ENCODE assay signal across 9 cellular contexts in the genomic region with DNA sequence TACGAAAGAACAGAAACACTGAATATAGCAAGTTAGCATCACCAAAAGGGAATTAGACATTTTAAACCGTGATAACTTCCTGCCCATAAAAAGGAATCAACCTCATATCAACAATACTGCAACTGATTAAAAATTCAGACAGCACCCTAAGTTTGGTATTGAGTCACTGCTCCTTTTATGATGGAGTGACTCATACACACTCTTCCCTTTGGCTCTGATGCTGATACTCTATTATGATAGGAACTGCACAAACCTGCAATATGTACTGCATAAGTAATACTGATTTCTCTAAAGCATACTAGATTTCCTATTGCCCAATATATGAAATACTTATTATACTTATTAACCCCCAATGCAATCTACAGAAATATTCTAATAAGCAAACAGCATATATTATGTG.
DNase-seq lines count a peak whose midpoint lies in the region; ATAC-seq and TF ChIP-seq lines count a peak whose summit lies in the region.
"Had no signal": no experiment of that assay in that cellular context is flagged by ENCODE, and none has a peak within 500 bp of the region (broad histone marks: within the 10 kb centered on the region; RNA-seq: fewer than 3 reads in every experiment).

No MANE protein-coding gene starts in this region.

- peaks cover 0 to 3% of the 10 kb centered on the region in 2 experiments for H3K36me3 ChIP-seq in SK-N-SH (replicated peaks in 1 of 2; ENCODE audit: control insufficient read depth in 1 of 2, insufficient read depth in 2 of 2, low read length in 1 of 2)
- H3K36me3 ChIP-seq: neural progenitor cell had no signal

- peak overlapping the region; percentile 14; the same call in 1 of the 2 replicates for H3K4me2 ChIP-seq in SK-N-SH
- H3K4me2 ChIP-seq: neural progenitor cell had no signal

- H3K9me3 ChIP-seq in SK-N-SH = no peaks in the 10 kb centered on the region

- no peaks in the 10 kb centered on the region for H3K27me3 ChIP-seq in SK-N-SH (ENCODE audit: insufficient read depth)
- H3K27me3 ChIP-seq: neural progenitor cell had no signal

- H3F3A ChIP-seq in SK-N-SH (replicated peaks; ENCODE audit: insufficient read depth) = peaks cover 26% of the 10 kb centered on the region

- no peak for DNase-seq in activated T-cell treated with anti-CD3 and anti-CD28 coated beads, Interleukin-2, amount 50 U/mL, for 72 hours
- no peak for DNase-seq in activated T-cell treated with anti-CD3 and anti-CD28 coated beads for 4 hours
- DNase-seq in SK-N-SH = no peak
- peak; percentile 38 for DNase-seq in fibroblast of the conjunctiva (ENCODE audit: low read depth)
- DNase-seq in stimulated activated naive CD8-positive, alpha-beta T cell treated with anti-CD3 and anti-CD28 coated beads, Interleukin-15, Interleukin-2, amounts not matched to agents 100 U/mL and 50 U/mL, for 24 hours = no peak
- DNase-seq in NCI-H1092 (lab: John Stamatoyannopoulos, UW) = no peak
- no peak for DNase-seq in cerebellar nuclear complex (lab: John Stamatoyannopoulos, UW)
- no peak for DNase-seq in NCI-H524 treated with DMSO at 0.1 percent for 48 hours (lab: John Stamatoyannopoulos, UW)

- CTCF ChIA-PET in SK-N-SH (lab: Yijun Ruan, JAX) = no interaction called here

- H3K36me3 Mint-ChIP-seq in activated T-cell treated with anti-CD3 and anti-CD28 coated beads, Interleukin-2, amount 50 U/mL, for 72 hours (ENCODE audit: insufficient read depth in 2 of 2) = no peaks in the 10 kb centered on the region

- POLR2A ChIA-PET in SK-N-SH (lab: Yijun Ruan, JAX) = no interaction called here

- peak in 1 of 2 experiments; percentile 52; a peak in 1 of 4 replicates for TF ChIP-seq EP300 in SK-N-SH (IDR thresholded peaks at IDR 0.05; ENCODE audit: borderline replicate concordance in 1 of 2, low read depth in 1 of 2, low read length in 1 of 2)

- TF ChIP-seq CTCF in SK-N-SH (IDR thresholded peaks at IDR 0.05) = no peak

- peak; percentile 83 to 93 for ATAC-seq in activated T-cell treated with anti-CD3 and anti-CD28 coated beads, Interleukin-2, amount 50 U/mL, for 72 hours (replicated peaks in 1 of 2)
- ATAC-seq in stimulated activated naive CD8-positive, alpha-beta T cell treated with anti-CD3 and anti-CD28 coated beads, Interleukin-15, Interleukin-2, amounts not matched to agents 100 U/mL and 50 U/mL, for 24 hours = peak; percentile 59

- H3K4me3 Mint-ChIP-seq in activated T-cell treated with anti-CD3 and anti-CD28 coated beads, Interleukin-2, amount 50 U/mL, for 72 hours = no peak overlapping the region
- H3K4me3 Mint-ChIP-seq: neural progenitor cell had no signal

- no peak overlapping the region for H3K9ac ChIP-seq in SK-N-SH
- H3K9ac ChIP-seq: neural progenitor cell had no signal

- H3K4me1 ChIP-seq in SK-N-SH (ENCODE audit: control insufficient read depth in 1 of 2, insufficient read depth in 2 of 2, low read depth in 1 of 2, low read length in 1 of 2) = peaks cover 0 to 38% of the 10 kb centered on the region in 2 experiments; a peak in 1 of 4 replicates

- H3K27me3 Mint-ChIP-seq in activated T-cell treated with anti-CD3 and anti-CD28 coated beads, Interleukin-2, amount 50 U/mL, for 72 hours (ENCODE audit: low read depth) = no peaks in the 10 kb centered on the region

- 41% methylated on average over 2 of the region's 2 CpGs for WGBS in SK-N-SH (ENCODE audit: low lambda C conversion rate)

- no peak for TF ChIP-seq RAD21 in SK-N-SH (IDR thresholded peaks at IDR 0.05; ENCODE audit: low read length)

- H3K27ac ChIP-seq in SK-N-SH (ENCODE audit: low read depth in 2 of 2, low read length in 1 of 2) = peak overlapping the region in 1 of 2 experiments; percentile 46; a peak in 2 of 4 replicates
- H3K27ac ChIP-seq: neural progenitor cell had no signal

- H3K9me3 Mint-ChIP-seq in activated T-cell treated with anti-CD3 and anti-CD28 coated beads, Interleukin-2, amount 50 U/mL, for 72 hours = peaks cover 0 to 1% of the 10 kb centered on the region in 2 donors

- no peak overlapping the region for H3K27ac Mint-ChIP-seq in activated T-cell treated with anti-CD3 and anti-CD28 coated beads, Interleukin-2, amount 50 U/mL, for 72 hours

- H3K4me3 ChIP-seq in SK-N-SH (ENCODE audit: low read depth in 2 of 2, low read length in 1 of 2) = no peak overlapping the region
- H3K4me3 ChIP-seq: neural progenitor cell had no signal

- no peaks in the 10 kb centered on the region for H3K9me2 ChIP-seq in SK-N-SH

- H2AFZ ChIP-seq in SK-N-SH (ENCODE audit: low read depth) = no peak overlapping the region
- H2AFZ ChIP-seq: neural progenitor cell had no signal

- H3K79me2 ChIP-seq in SK-N-SH (ENCODE audit: insufficient read depth) = peaks cover 48% of the 10 kb centered on the region

- peaks cover 6% of the 10 kb centered on the region for H3K4me1 Mint-ChIP-seq in activated T-cell treated with anti-CD3 and anti-CD28 coated beads, Interleukin-2, amount 50 U/mL, for 72 hours (ENCODE audit: low read depth)

- peaks cover 40% of the 10 kb centered on the region for H4K20me1 ChIP-seq in SK-N-SH (ENCODE audit: insufficient read depth)

TF ChIP-seq in SK-N-SH, 30 proteins besides CTCF, POLR2A, EP300 and RAD21 (continues in another document):
- TF ChIP-seq FOXJ3 (CRISPR knock-in tag; IDR thresholded peaks at IDR 0.05) (no peak), SMC3 (IDR thresholded peaks at IDR 0.05; ENCODE audit: low read depth, low read length) (no peak), RCOR1 (IDR thresholded peaks at IDR 0.05; ENCODE audit: low read length) (no peak), RXRA (IDR thresholded peaks at IDR 0.05; ENCODE audit: borderline replicate concordance, low read depth) (no peak; the same call in 1 of the 2 replicates), POLR2AphosphoS5 (IDR thresholded peaks at IDR 0.05; ENCODE audit: low read depth, low read length) (peak; percentile 38; the same call in 1 of the 2 replicates), ELF1 (IDR thresholded peaks at IDR 0.05) (no peak), RFX5 (IDR thresholded peaks at IDR 0.05; ENCODE audit: low read length) (no peak), YY1 (IDR thresholded peaks at IDR 0.05; ENCODE audit: low read depth) (no peak), GATA2 (CRISPR knock-in tag; IDR thresholded peaks at IDR 0.05) (no peak), NFIC (IDR thresholded peaks at IDR 0.05; ENCODE audit: borderline replicate concordance) (peak; percentile 32; the same call in 1 of the 2 replicates), FOXM1 (IDR thresholded peaks at IDR 0.05; ENCODE audit: low read depth) (no peak), GABPA (IDR thresholded peaks at IDR 0.05; ENCODE audit: low read depth) (no peak), FOSL2 (IDR thresholded peaks at IDR 0.05; ENCODE audit: borderline replicate concordance, low read depth) (peak; percentile 88), NRF1 (IDR thresholded peaks at IDR 0.05; ENCODE audit: low read depth, low read length) (no peak), MXI1 (IDR thresholded peaks at IDR 0.05; ENCODE audit: low read depth, low read length) (no peak), TEAD4 (IDR thresholded peaks at IDR 0.05; ENCODE audit: borderline replicate concordance, insufficient read depth) (no peak), TAF1 (IDR thresholded peaks at IDR 0.05; ENCODE audit: borderline replicate concordance, low read depth, low read length) (no peak)
- TF ChIP-seq, protein P1, sequence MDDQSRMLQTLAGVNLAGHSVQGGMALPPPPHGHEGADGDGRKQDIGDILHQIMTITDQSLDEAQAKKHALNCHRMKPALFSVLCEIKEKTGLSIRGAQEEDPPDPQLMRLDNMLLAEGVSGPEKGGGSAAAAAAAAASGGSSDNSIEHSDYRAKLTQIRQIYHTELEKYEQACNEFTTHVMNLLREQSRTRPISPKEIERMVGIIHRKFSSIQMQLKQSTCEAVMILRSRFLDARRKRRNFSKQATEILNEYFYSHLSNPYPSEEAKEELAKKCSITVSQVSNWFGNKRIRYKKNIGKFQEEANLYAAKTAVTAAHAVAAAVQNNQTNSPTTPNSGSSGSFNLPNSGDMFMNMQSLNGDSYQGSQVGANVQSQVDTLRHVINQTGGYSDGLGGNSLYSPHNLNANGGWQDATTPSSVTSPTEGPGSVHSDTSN (IDR thresholded peaks at IDR 0.05) = no peak
- TF ChIP-seq, protein P2, sequence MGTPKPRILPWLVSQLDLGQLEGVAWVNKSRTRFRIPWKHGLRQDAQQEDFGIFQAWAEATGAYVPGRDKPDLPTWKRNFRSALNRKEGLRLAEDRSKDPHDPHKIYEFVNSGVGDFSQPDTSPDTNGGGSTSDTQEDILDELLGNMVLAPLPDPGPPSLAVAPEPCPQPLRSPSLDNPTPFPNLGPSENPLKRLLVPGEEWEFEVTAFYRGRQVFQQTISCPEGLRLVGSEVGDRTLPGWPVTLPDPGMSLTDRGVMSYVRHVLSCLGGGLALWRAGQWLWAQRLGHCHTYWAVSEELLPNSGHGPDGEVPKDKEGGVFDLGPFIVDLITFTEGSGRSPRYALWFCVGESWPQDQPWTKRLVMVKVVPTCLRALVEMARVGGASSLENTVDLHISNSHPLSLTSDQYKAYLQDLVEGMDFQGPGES (IDR thresholded peaks at IDR 0.05; ENCODE audit: low read depth, low read length) = no peak
- TF ChIP-seq, protein P3, sequence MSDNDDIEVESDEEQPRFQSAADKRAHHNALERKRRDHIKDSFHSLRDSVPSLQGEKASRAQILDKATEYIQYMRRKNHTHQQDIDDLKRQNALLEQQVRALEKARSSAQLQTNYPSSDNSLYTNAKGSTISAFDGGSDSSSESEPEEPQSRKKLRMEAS (IDR thresholded peaks at IDR 0.05; ENCODE audit: low read depth) = no peak
- TF ChIP-seq, protein P4, sequence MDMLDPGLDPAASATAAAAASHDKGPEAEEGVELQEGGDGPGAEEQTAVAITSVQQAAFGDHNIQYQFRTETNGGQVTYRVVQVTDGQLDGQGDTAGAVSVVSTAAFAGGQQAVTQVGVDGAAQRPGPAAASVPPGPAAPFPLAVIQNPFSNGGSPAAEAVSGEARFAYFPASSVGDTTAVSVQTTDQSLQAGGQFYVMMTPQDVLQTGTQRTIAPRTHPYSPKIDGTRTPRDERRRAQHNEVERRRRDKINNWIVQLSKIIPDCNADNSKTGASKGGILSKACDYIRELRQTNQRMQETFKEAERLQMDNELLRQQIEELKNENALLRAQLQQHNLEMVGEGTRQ (IDR thresholded peaks at IDR 0.05; ENCODE audit: borderline replicate concordance, low read depth, low read length) = no peak
